ENCODE assay signal across 1 cellular context in genomic region chr6:1622220-1622841, GRCh38.
TF ChIP-seq lines count a peak whose summit lies in the region.

No MANE protein-coding gene starts in this region.

TF ChIP-seq in HEK293, 187 proteins besides CTCF, POLR2A, EP300 and RAD21 (continued from another document and continues in another):
- TF ChIP-seq ZBTB44 (tag by site-specific recombination; IDR thresholded peaks at IDR 0.05) (no peak), ZNF561 (tag by site-specific recombination; IDR thresholded peaks at IDR 0.05; ENCODE audit: borderline replicate concordance) (0 out of 2 replicates have a peak, but pooled peaks have one; percentile 19), PRDM4 (tag by site-specific recombination; IDR thresholded peaks at IDR 0.05) (no peak), ZNF548 (tag by site-specific recombination; IDR thresholded peaks at IDR 0.05) (no peak), ZNF140 (tag by site-specific recombination; IDR thresholded peaks at IDR 0.05) (no peak), KLF1 (tag by site-specific recombination; IDR thresholded peaks at IDR 0.05) (peak; percentile 29; the same call in 1 of the 2 replicates), ZNF138 (tag by site-specific recombination; IDR thresholded peaks at IDR 0.05; ENCODE audit: borderline replicate concordance) (no peak), PRDM1 (tag by site-specific recombination; IDR thresholded peaks at IDR 0.05) (no peak), KLF16 (tag by site-specific recombination; IDR thresholded peaks at IDR 0.05) (no peak), ZBTB48 (tag by site-specific recombination; IDR thresholded peaks at IDR 0.05) (no peak; the same call in 1 of the 2 replicates), ZNF23 (tag by site-specific recombination; IDR thresholded peaks at IDR 0.05; ENCODE audit: borderline replicate concordance) (no peak), BCL11A (tag by site-specific recombination; IDR thresholded peaks at IDR 0.05; ENCODE audit: low read depth) (no peak), GFI1B (tag by site-specific recombination; IDR thresholded peaks at IDR 0.05) (no peak), ZNF449 (tag by site-specific recombination; IDR thresholded peaks at IDR 0.05) (no peak), PATZ1 (tag by site-specific recombination; IDR thresholded peaks at IDR 0.05) (peak; percentile 70), ZNF621 (tag by site-specific recombination; IDR thresholded peaks at IDR 0.05) (no peak), MEIS1 (CRISPR knock-in tag; IDR thresholded peaks at IDR 0.05; ENCODE audit: borderline replicate concordance) (no peak), ZNF211 (tag by site-specific recombination; IDR thresholded peaks at IDR 0.05; ENCODE audit: low read depth) (no peak), EGR2 (tag by site-specific recombination; IDR thresholded peaks at IDR 0.05; ENCODE audit: low read depth) (peak; percentile 65), ZSCAN30 (tag by site-specific recombination; IDR thresholded peaks at IDR 0.05) (0 out of 2 replicates have a peak, but pooled peaks have one; percentile 33), ZXDB (tag by site-specific recombination; IDR thresholded peaks at IDR 0.05) (peak; percentile 20; the same call in 1 of the 2 replicates), ZNF555 (tag by site-specific recombination; conservative IDR thresholded peaks at IDR 0.05) (no peak), ZSCAN18 (tag by site-specific recombination; IDR thresholded peaks at IDR 0.05) (no peak), ZNF792 (tag by site-specific recombination; IDR thresholded peaks at IDR 0.05) (peak; percentile 85), ZNF837 (tag by site-specific recombination; IDR thresholded peaks at IDR 0.05) (peak; percentile 62; the same call in 1 of the 2 replicates), ZNF473 (tag by site-specific recombination; IDR thresholded peaks at IDR 0.05) (no peak), ZNF266 (tag by site-specific recombination; IDR thresholded peaks at IDR 0.05; ENCODE audit: low read depth) (no peak), ZNF623 (tag by site-specific recombination; IDR thresholded peaks at IDR 0.05) (no peak), ZNF157 (tag by site-specific recombination; IDR thresholded peaks at IDR 0.05) (no peak), ZBTB7A (tag by site-specific recombination; IDR thresholded peaks at IDR 0.05; ENCODE audit: low read depth) (no peak), ZNF146 (tag by site-specific recombination; IDR thresholded peaks at IDR 0.05) (no peak), ZNF423 (tag by site-specific recombination; IDR thresholded peaks at IDR 0.05) (no peak), HOXA7 (CRISPR knock-in tag; IDR thresholded peaks at IDR 0.05; ENCODE audit: borderline replicate concordance) (no peak), ZNF677 (tag by site-specific recombination; IDR thresholded peaks at IDR 0.05) (no peak), ZNF2 (tag by site-specific recombination; IDR thresholded peaks at IDR 0.05) (0 out of 2 replicates have a peak, but pooled peaks have one; percentile 37), ZNF350 (tag by site-specific recombination; IDR thresholded peaks at IDR 0.05) (no peak), GLI4 (tag by site-specific recombination; IDR thresholded peaks at IDR 0.05) (no peak), ZBTB17 (tag by site-specific recombination; IDR thresholded peaks at IDR 0.05) (peak; percentile 87), ZSCAN16 (tag by site-specific recombination; IDR thresholded peaks at IDR 0.05) (no peak), ZNF239 (tag by site-specific recombination; IDR thresholded peaks at IDR 0.05) (no peak), ZBTB8A (tag by site-specific recombination; IDR thresholded peaks at IDR 0.05) (peak; percentile 48; the same call in 1 of the 2 replicates), SCRT2 (tag by site-specific recombination; IDR thresholded peaks at IDR 0.05) (no peak), FEZF1 (tag by site-specific recombination; IDR thresholded peaks at IDR 0.05) (no peak; the same call in 1 of the 2 replicates), ZBTB10 (tag by site-specific recombination; IDR thresholded peaks at IDR 0.05) (no peak), ZNF549 (tag by site-specific recombination; IDR thresholded peaks at IDR 0.05) (peak; percentile 96)
- TF ChIP-seq, protein P1, sequence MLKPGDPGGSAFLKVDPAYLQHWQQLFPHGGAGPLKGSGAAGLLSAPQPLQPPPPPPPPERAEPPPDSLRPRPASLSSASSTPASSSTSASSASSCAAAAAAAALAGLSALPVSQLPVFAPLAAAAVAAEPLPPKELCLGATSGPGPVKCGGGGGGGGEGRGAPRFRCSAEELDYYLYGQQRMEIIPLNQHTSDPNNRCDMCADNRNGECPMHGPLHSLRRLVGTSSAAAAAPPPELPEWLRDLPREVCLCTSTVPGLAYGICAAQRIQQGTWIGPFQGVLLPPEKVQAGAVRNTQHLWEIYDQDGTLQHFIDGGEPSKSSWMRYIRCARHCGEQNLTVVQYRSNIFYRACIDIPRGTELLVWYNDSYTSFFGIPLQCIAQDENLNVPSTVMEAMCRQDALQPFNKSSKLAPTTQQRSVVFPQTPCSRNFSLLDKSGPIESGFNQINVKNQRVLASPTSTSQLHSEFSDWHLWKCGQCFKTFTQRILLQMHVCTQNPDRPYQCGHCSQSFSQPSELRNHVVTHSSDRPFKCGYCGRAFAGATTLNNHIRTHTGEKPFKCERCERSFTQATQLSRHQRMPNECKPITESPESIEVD (tag by site-specific recombination; IDR thresholded peaks at IDR 0.05): no peak
- TF ChIP-seq, protein P2, sequence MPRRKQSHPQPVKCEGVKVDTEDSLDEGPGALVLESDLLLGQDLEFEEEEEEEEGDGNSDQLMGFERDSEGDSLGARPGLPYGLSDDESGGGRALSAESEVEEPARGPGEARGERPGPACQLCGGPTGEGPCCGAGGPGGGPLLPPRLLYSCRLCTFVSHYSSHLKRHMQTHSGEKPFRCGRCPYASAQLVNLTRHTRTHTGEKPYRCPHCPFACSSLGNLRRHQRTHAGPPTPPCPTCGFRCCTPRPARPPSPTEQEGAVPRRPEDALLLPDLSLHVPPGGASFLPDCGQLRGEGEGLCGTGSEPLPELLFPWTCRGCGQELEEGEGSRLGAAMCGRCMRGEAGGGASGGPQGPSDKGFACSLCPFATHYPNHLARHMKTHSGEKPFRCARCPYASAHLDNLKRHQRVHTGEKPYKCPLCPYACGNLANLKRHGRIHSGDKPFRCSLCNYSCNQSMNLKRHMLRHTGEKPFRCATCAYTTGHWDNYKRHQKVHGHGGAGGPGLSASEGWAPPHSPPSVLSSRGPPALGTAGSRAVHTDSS (tag by site-specific recombination; IDR thresholded peaks at IDR 0.05): no peak
- TF ChIP-seq, protein P3, sequence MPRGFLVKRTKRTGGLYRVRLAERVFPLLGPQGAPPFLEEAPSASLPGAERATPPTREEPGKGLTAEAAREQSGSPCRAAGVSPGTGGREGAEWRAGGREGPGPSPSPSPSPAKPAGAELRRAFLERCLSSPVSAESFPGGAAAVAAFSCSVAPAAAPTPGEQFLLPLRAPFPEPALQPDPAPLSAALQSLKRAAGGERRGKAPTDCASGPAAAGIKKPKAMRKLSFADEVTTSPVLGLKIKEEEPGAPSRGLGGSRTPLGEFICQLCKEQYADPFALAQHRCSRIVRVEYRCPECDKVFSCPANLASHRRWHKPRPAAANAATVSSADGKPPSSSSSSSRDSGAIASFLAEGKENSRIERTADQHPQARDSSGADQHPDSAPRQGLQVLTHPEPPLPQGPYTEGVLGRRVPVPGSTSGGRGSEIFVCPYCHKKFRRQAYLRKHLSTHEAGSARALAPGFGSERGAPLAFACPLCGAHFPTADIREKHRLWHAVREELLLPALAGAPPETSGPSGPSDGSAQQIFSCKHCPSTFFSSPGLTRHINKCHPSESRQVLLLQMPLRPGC (tag by site-specific recombination; IDR thresholded peaks at IDR 0.05): no peak
- TF ChIP-seq, protein P4, sequence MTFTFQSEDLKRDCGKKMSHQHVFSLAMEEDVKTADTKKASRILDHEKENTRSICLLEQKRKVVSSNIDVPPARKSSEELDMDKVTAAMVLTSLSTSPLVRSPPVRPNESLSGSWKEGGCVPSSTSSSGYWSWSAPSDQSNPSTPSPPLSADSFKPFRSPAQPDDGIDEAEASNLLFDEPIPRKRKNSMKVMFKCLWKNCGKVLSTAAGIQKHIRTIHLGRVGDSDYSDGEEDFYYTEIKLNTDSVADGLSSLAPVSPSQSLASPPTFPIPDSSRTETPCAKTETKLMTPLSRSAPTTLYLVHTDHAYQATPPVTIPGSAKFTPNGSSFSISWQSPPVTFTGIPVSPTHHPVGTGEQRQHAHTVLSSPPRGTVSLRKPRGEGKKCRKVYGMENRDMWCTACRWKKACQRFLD (tag by site-specific recombination; IDR thresholded peaks at IDR 0.05): no peak
